8 cellular contexts compared by ENCODE assay signal in genomic region chrX:47483310-47484268, GRCh38. TPM values are rescaled to one million over a fixed set of nuclear protein-coding genes. Genes with fewer than 3 reads are reported as not detected.
DNase-seq lines count a peak whose midpoint lies in the region; ATAC-seq lines count a peak whose summit lies in the region.

No MANE protein-coding gene starts in this region.

- H3K27ac ChIP-seq in epithelial cell of prostate: peak overlapping the region; percentile 83

- peak overlapping the region; percentile 85 for H3K27ac Mint-ChIP-seq in activated T-cell treated with anti-CD3 and anti-CD28 coated beads, Interleukin-2, amount 50 U/mL, for 24 hours

- DNase-seq in activated T-cell treated with anti-CD3 and anti-CD28 coated beads, Interleukin-2, amount 50 U/mL, for 24 hours: no peak
- DNase-seq in activated T-cell treated with anti-CD3 and anti-CD28 coated beads for 4 hours (no peak), SK-N-DZ (ENCODE audit: low spot score) (peak; percentile 7), epithelial cell of prostate (ENCODE audit: low read depth, low spot score) (no peak), myocyte (ENCODE audit: low read depth) (peak; percentile 69), GDM1 (lab: John Stamatoyannopoulos, UW) (no peak)

- peaks cover 34% of the 10 kb centered on the region for H3K4me1 Mint-ChIP-seq in activated T-cell treated with anti-CD3 and anti-CD28 coated beads, Interleukin-2, amount 50 U/mL, for 24 hours (ENCODE audit: low read depth)

- no peaks in the 10 kb centered on the region for H3K9me3 Mint-ChIP-seq in activated T-cell treated with anti-CD3 and anti-CD28 coated beads, Interleukin-2, amount 50 U/mL, for 24 hours

- peak overlapping the region; percentile 80 for H3K4me3 Mint-ChIP-seq in activated T-cell treated with anti-CD3 and anti-CD28 coated beads, Interleukin-2, amount 50 U/mL, for 24 hours

- peaks cover 16% of the 10 kb centered on the region for H3K36me3 Mint-ChIP-seq in activated T-cell treated with anti-CD3 and anti-CD28 coated beads, Interleukin-2, amount 50 U/mL, for 24 hours (ENCODE audit: low read depth)

- ATAC-seq in GM19467 (IDR thresholded peaks at IDR 0.05; ENCODE audit: unreplicated experiment) (no peak), GM21360 (IDR thresholded peaks at IDR 0.05; ENCODE audit: unreplicated experiment) (no peak)

- peaks cover 8% of the 10 kb centered on the region for H3K27me3 Mint-ChIP-seq in activated T-cell treated with anti-CD3 and anti-CD28 coated beads, Interleukin-2, amount 50 U/mL, for 24 hours

RNA-seq across cellular contexts. Expression of gene ZNF41, which starts 0.6 kb away (rescaled TPM):
- 4.5 and 4.9 TPM in 2 replicates for polyA plus RNA-seq in SK-N-DZ (2014; cell fraction: cytosol; rRNA removed)
- polyA plus RNA-seq in SK-N-DZ (2014; cell fraction: nucleus; rRNA removed): 7.2 and 7.8 TPM in 2 replicates
- 11.0 and 13.9 TPM in 2 replicates for total RNA-seq in myocyte
- 3.7 TPM for polyA plus RNA-seq in myocyte (2012)

Comparison
In these comparisons a context has a peak if more than half of its experiments do, and no peak if none do; other contexts are left out.
1. DNase-seq: peak in SK-N-DZ (single experiment) and myocyte (single experiment); none in activated T-cell treated with anti-CD3 and anti-CD28 coated beads, Interleukin-2, amount 50 U/mL, for 24 hours (single experiment), activated T-cell treated with anti-CD3 and anti-CD28 coated beads for 4 hours (single experiment), epithelial cell of prostate (single experiment) and GDM1 (single experiment).